In genomic region chr6:56659721-56660373, GRCh38 we compare ENCODE assay signal across 9 cellular contexts. TPM values are rescaled to one million over a fixed set of nuclear protein-coding genes. Genes with fewer than 3 reads are reported as not detected.
DNase-seq lines count a peak whose midpoint lies in the region; ATAC-seq, FAIRE-seq and TF ChIP-seq lines count a peak whose summit lies in the region.
"Had no signal": no experiment of that assay in that cellular context is flagged by ENCODE, and none has a peak within 500 bp of the region (broad histone marks: within the 10 kb centered on the region; RNA-seq: fewer than 3 reads in every experiment).

No MANE protein-coding gene starts in this region.

- H3K4me1 ChIP-seq in H1 (replicated peaks in 1 of 4; ENCODE audit: control insufficient read depth in 3 of 4, insufficient read depth in 4 of 4, low read length in 3 of 4) (peaks cover 0 to 5% (median 2%) of the 10 kb centered on the region in 4 experiments; a peak in 5 of 7 replicates), neuronal stem cell (ENCODE audit: control insufficient read depth in 2 of 2, insufficient read depth in 1 of 2, low read depth in 1 of 2, low read length in 2 of 2) (peaks cover 7 to 15% of the 10 kb centered on the region in 2 donors)

- no peak overlapping the region for H2AK5ac ChIP-seq in H1 (ENCODE audit: low read depth, low read length)
- no peak overlapping the region for H2AK5ac ChIP-seq in neuronal stem cell (ENCODE audit: low read depth, low read length)

- H3K23ac ChIP-seq in H1 (ENCODE audit: insufficient read length) (no peak overlapping the region), neuronal stem cell (ENCODE audit: low read depth, low read length, poor library complexity) (no peak overlapping the region)

- no peak for TF ChIP-seq EP300 in H1 (IDR thresholded peaks at IDR 0.05; ENCODE audit: borderline replicate concordance in 1 of 2, low read depth in 2 of 2, low read length in 2 of 2)

- H3K36me3 ChIP-seq in H1 (ENCODE audit: control insufficient read depth in 2 of 4, insufficient read depth in 4 of 4, low read length in 3 of 4) (no peaks in the 10 kb centered on the region), neuronal stem cell (replicated peaks in 1 of 2; ENCODE audit: control insufficient read depth in 2 of 2, insufficient read depth in 2 of 2, low read length in 2 of 2) (no peaks in the 10 kb centered on the region)

- H3K9ac ChIP-seq in H1 (replicated peaks in 1 of 4; ENCODE audit: extremely low read depth in 1 of 4, low read depth in 3 of 4, low read length in 3 of 4) (no peak overlapping the region), neuronal stem cell (ENCODE audit: low read depth, low read length, poor library complexity) (no peak overlapping the region)

- H2BK12ac ChIP-seq in H1 (ENCODE audit: low read depth, low read length) (no peak overlapping the region), neuronal stem cell (ENCODE audit: low read length) (no peak overlapping the region)

- FAIRE-seq in H1 (lab: Jason Lieb, UNC) = peak; percentile 19

- H3K4me2 ChIP-seq in H1 (ENCODE audit: insufficient read depth in 1 of 2, low read depth in 2 of 2, low read length in 2 of 2) = no peak overlapping the region
- H3K4me2 ChIP-seq in neuronal stem cell (ENCODE audit: insufficient read depth, low read length, poor library complexity, severe bottlenecking) = no peak overlapping the region

- H3K23me2 ChIP-seq in H1 (ENCODE audit: low read depth, low read length) = no peaks in the 10 kb centered on the region; the same call in 1 of the 2 replicates

- H4K91ac ChIP-seq in H1 (replicated peaks; ENCODE audit: insufficient read length, low read length) (no peak overlapping the region), neuronal stem cell (ENCODE audit: low read depth, low read length, poor library complexity) (no peak overlapping the region)

- H3K9me3 ChIP-seq in H1 (ENCODE audit: insufficient read depth in 2 of 2, low read depth in 1 of 2, low read length in 1 of 2) = no peaks in the 10 kb centered on the region
- no peaks in the 10 kb centered on the region for H3K9me3 ChIP-seq in neuronal stem cell (replicated peaks in 1 of 2; ENCODE audit: control insufficient read depth in 2 of 2, insufficient read depth in 1 of 2, low read depth in 1 of 2, low read length in 2 of 2)

- H2BK120ac ChIP-seq in H1 (replicated peaks; ENCODE audit: low read depth, low read length) (no peak overlapping the region), neuronal stem cell (ENCODE audit: low read depth, low read length) (no peak overlapping the region)

- H3K27me3 Mint-ChIP-seq in activated T-cell treated with anti-CD3 and anti-CD28 coated beads, Interleukin-2, amount 50 U/mL, for 4 hours (ENCODE audit: low read depth) = no peaks in the 10 kb centered on the region
- H3K27me3 Mint-ChIP-seq: activated B cell treated with CpG ODN at 0.5 μM for 24 hours had no signal

- H3K14ac ChIP-seq in H1 (ENCODE audit: insufficient read length) (no peak overlapping the region), neuronal stem cell (ENCODE audit: low read length) (no peak overlapping the region)

- no peak overlapping the region for H4K5ac ChIP-seq in H1 (ENCODE audit: insufficient read length, low read depth, low read length)

- POLR2A ChIA-PET in H1 (lab: Charles Lee; ENCODE audit: partially characterized antibody) = interaction anchor here (0.6 kb wide), 2 partner anchors 9 to 12 kb away, joined by 3 to 4 read pairs; no protein-coding TSS in a partner anchor

- H3K4me3 ChIP-seq in GM12865 (ENCODE audit: low read depth, low read length) = no peak overlapping the region
- no peak overlapping the region for H3K4me3 ChIP-seq in H1 (ENCODE audit: extremely low read depth in 1 of 4, insufficient read depth in 2 of 4, low read depth in 3 of 4, low read length in 4 of 4)
- H3K4me3 ChIP-seq in neuronal stem cell (ENCODE audit: low read length in 2 of 2) = no peak overlapping the region

- no peak overlapping the region for H3K18ac ChIP-seq in H1 (ENCODE audit: extremely low read depth, low read length)
- H3K18ac ChIP-seq in neuronal stem cell (ENCODE audit: low read length) = no peak overlapping the region

- CTCF ChIA-PET in H1 (lab: Charles Lee; ENCODE audit: partially characterized antibody) = interaction anchor here (0.6 to 1.7 kb wide), 4 partner anchors 19 to 1720 kb away, joined by 3 to 5 read pairs (median 4); no protein-coding TSS in a partner anchor

- H2BK20ac ChIP-seq in H1 (ENCODE audit: low read length) = no peak overlapping the region

- H4K8ac ChIP-seq in H1 (ENCODE audit: extremely low read depth, insufficient read depth, low read length) = no peak overlapping the region
- H4K8ac ChIP-seq in neuronal stem cell (ENCODE audit: low read depth, low read length) = no peak overlapping the region

- no peak overlapping the region for H3K27ac ChIP-seq in H1 (ENCODE audit: low read depth, low read length)
- H3K27ac ChIP-seq in neuronal stem cell (replicated peaks; ENCODE audit: low read length) = no peak overlapping the region

- no peak overlapping the region for H3K4me3 Mint-ChIP-seq in activated T-cell treated with anti-CD3 and anti-CD28 coated beads, Interleukin-2, amount 50 U/mL, for 4 hours
- H3K4me3 Mint-ChIP-seq: activated B cell treated with CpG ODN at 0.5 μM for 24 hours had no signal

- H3K36me3 Mint-ChIP-seq in activated T-cell treated with anti-CD3 and anti-CD28 coated beads, Interleukin-2, amount 50 U/mL, for 4 hours (ENCODE audit: insufficient read depth) = no peaks in the 10 kb centered on the region

- H3K79me1 ChIP-seq in H1 (ENCODE audit: low read depth, low read length) = no peaks in the 10 kb centered on the region
- H3K79me1 ChIP-seq in neuronal stem cell (ENCODE audit: low read depth, low read length) = no peaks in the 10 kb centered on the region

- H3K4me1 Mint-ChIP-seq in activated T-cell treated with anti-CD3 and anti-CD28 coated beads, Interleukin-2, amount 50 U/mL, for 4 hours (ENCODE audit: low read depth) = no peaks in the 10 kb centered on the region
- H3K4me1 Mint-ChIP-seq: activated B cell treated with CpG ODN at 0.5 μM for 24 hours had no signal

- no peak overlapping the region for H2BK15ac ChIP-seq in H1 (ENCODE audit: low read length)
- no peak overlapping the region for H2BK15ac ChIP-seq in neuronal stem cell (ENCODE audit: low read length)

- no peak overlapping the region for H2BK5ac ChIP-seq in H1 (ENCODE audit: low read depth, low read length)
- no peak overlapping the region for H2BK5ac ChIP-seq in neuronal stem cell (ENCODE audit: low read length)

- peak; percentile 73 for DNase-seq in GM12865 (ENCODE audit: low read depth)
- no peak for DNase-seq in H1 (ENCODE audit: low read depth in 1 of 2, low spot score in 2 of 2)
- no peak for DNase-seq in neuronal stem cell (ENCODE audit: low spot score)
- DNase-seq in activated T-cell treated with anti-CD3 and anti-CD28 coated beads, Interleukin-2, amount 50 U/mL, for 4 hours = no peak
- DNase-seq in cerebellar cortex (ENCODE audit: low spot score) = no peak
- no peak for DNase-seq in NCI-H187 treated with DMSO at 0.1 percent for 48 hours (lab: John Stamatoyannopoulos, UW)
- DNase-seq: activated B cell treated with CpG ODN at 0.5 μM for 24 hours had no signal

- H3K79me2 ChIP-seq in H1 (ENCODE audit: control insufficient read depth in 1 of 2, insufficient read depth in 2 of 2, low read length in 2 of 2) = peaks cover 0 to 16% of the 10 kb centered on the region in 2 experiments; a peak in 2 of 4 replicates

- no peaks in the 10 kb centered on the region for H3K9me3 Mint-ChIP-seq in activated T-cell treated with anti-CD3 and anti-CD28 coated beads, Interleukin-2, amount 50 U/mL, for 4 hours
- H3K9me3 Mint-ChIP-seq: activated B cell treated with CpG ODN at 0.5 μM for 24 hours had no signal

- H2AFZ ChIP-seq in H1 (ENCODE audit: low read length) = no peak overlapping the region
- H2AFZ ChIP-seq in neuronal stem cell (ENCODE audit: low read length) = no peak overlapping the region

- TF ChIP-seq CTCF in GM12865 (IDR thresholded peaks at IDR 0.05; ENCODE audit: insufficient read depth, low read depth, low read length, missing control alignments) (no peak), H1 (IDR thresholded peaks at IDR 0.05; ENCODE audit: control extremely low read depth in 1 of 3, insufficient read depth in 1 of 3, low read depth in 1 of 3, low read length in 3 of 3) (no peak)

- no peaks in the 10 kb centered on the region for H3K27me3 ChIP-seq in H1 (replicated peaks in 1 of 4; ENCODE audit: control insufficient read depth in 3 of 4, extremely low read depth in 1 of 4, insufficient read depth in 3 of 4, low read length in 3 of 4)
- H3K27me3 ChIP-seq in neuronal stem cell (ENCODE audit: control insufficient read depth in 3 of 3, insufficient read depth in 3 of 3, low read depth in 1 of 3, low read length in 3 of 3) = no peaks in the 10 kb centered on the region

- no peak for TF ChIP-seq RAD21 in H1 (IDR thresholded peaks at IDR 0.05 in 1 of 2, conservative IDR thresholded peaks at IDR 0.05 in 1 of 2; ENCODE audit: low read depth in 2 of 2, low read length in 2 of 2)

- TF ChIP-seq POLR2A in H1 (IDR thresholded peaks at IDR 0.05; ENCODE audit: control extremely low read depth in 1 of 2, low read depth in 2 of 2, low read length in 2 of 2) = no peak

- WGBS in H1 (ENCODE audit: extremely low coverage in 1 of 2, insufficient coverage in 1 of 2, insufficient read length in 1 of 2, insufficient replicate concordance in 2 of 2, low coverage in 1 of 2, low lambda C conversion rate in 2 of 2, missing lambda C conversion rate in 1 of 2), 2 experiments = 85% methylated on average over 2 of the region's 2 CpGs; no CpG with 5 or more reads in 1 of the 2 experiments
- no CpG with 5 or more reads among the region's 2 CpGs for WGBS in neuronal stem cell (ENCODE audit: extremely low coverage in 2 of 2, insufficient read length in 2 of 2, insufficient replicate concordance in 1 of 2), 2 donors

- H3K56ac ChIP-seq in H1 (replicated peaks; ENCODE audit: insufficient read length, low read depth, low read length) = no peak overlapping the region

- peak; percentile 92 for ATAC-seq in GM19468 (IDR thresholded peaks at IDR 0.05; ENCODE audit: extremely low read depth, unreplicated experiment)
- peak; percentile 82 for ATAC-seq in HG03139 (IDR thresholded peaks at IDR 0.05; ENCODE audit: unreplicated experiment)
- no peak for ATAC-seq in activated T-cell treated with anti-CD3 and anti-CD28 coated beads, Interleukin-2, amount 50 U/mL, for 4 hours

- peaks cover 0 to 2% of the 10 kb centered on the region in 2 experiments for H4K20me1 ChIP-seq in H1 (replicated peaks in 1 of 2; ENCODE audit: control insufficient read depth in 1 of 2, insufficient read depth in 2 of 2, low read length in 2 of 2)

- H3K4ac ChIP-seq in H1 (replicated peaks; ENCODE audit: insufficient read length, low read depth, low read length) (no peak overlapping the region), neuronal stem cell (ENCODE audit: low read length) (no peak overlapping the region)

RNA-seq across cellular contexts. Expression of gene DST, which starts 17.2 kb away (rescaled TPM):
- 108 and 116 TPM in 2 replicates for total RNA-seq in H1 (2021; fragmentation: NEBNext Ultra II Directional; extraction: Animal tissue kit (Norgen Biotek cat#: 25700))
- 49.4 and 50.6 TPM in 2 replicates for polyA plus RNA-seq in H1 (2011; rRNA removed)
- polyA plus RNA-seq in H1 (2011; cell fraction: cytosol; rRNA removed) = 44.0 TPM
- polyA plus RNA-seq in H1 (2011; cell fraction: nucleus; rRNA removed) = 283 TPM
- 66.3 to 82.0 TPM (median 80.4 TPM) in 4 replicates for polyA plus RNA-seq in H1 (2012, experiment 1 of 2)
- polyA plus RNA-seq in H1 (2012, experiment 2 of 2) = 3.4 TPM
- polyA plus RNA-seq in H1 (2013, experiment 1 of 2) = 54.4 TPM
- polyA plus RNA-seq in H1 (2013, experiment 2 of 2) = 41.2 TPM
- polyA minus RNA-seq in H1 (2011; rRNA and poly(A)+ RNA removed) = 201 and 254 TPM in 2 replicates
- polyA minus RNA-seq in H1 (2011; cell fraction: cytosol; rRNA and poly(A)+ RNA removed) = 92.0 TPM
- 733 TPM for polyA minus RNA-seq in H1 (2011; cell fraction: nucleus; rRNA and poly(A)+ RNA removed)
- polyA plus RNA-seq in neuronal stem cell (2013, experiment 1 of 2) = 28.9 TPM
- polyA plus RNA-seq in neuronal stem cell (2013, experiment 2 of 2) = 30.9 TPM
- 1 to 10 TPM; 2.3 to 4.7 (median 3.5) TPM for total RNA-seq in activated T-cell treated with anti-CD3 and anti-CD28 coated beads, Interleukin-2, amount 50 U/mL, for 4 hours

Comparison
In these comparisons a context has a peak if more than half of its experiments do, and no peak if none do; other contexts are left out.
1. ATAC-seq: peak in GM19468 (single experiment) and HG03139 (single experiment); none in activated T-cell treated with anti-CD3 and anti-CD28 coated beads, Interleukin-2, amount 50 U/mL, for 4 hours (0 of 2).
2. RNA of gene DST, which starts 17.2 kb away (total RNA-seq): 108 to 116 TPM in H1; 2.3 to 4.7 TPM in activated T-cell treated with anti-CD3 and anti-CD28 coated beads, Interleukin-2, amount 50 U/mL, for 4 hours; every median in the first group is over 10 times any median in the second.